In genomic region chr14:68819260-68819691, GRCh38 we compare ENCODE assay signal across 8 cellular contexts. TPM values are rescaled to one million over a fixed set of nuclear protein-coding genes. Genes with fewer than 3 reads are reported as not detected.
A peak's percentile ranks its signal among the peaks of the same experiment; 100 is the strongest.
DNase-seq lines count a peak whose midpoint lies in the region; ATAC-seq and TF ChIP-seq lines count a peak whose summit lies in the region.

No MANE protein-coding gene starts in this region.

- peak overlapping the region; percentile 61 for H2BK120ac ChIP-seq in mesenchymal stem cell (ENCODE audit: low read depth, low read length)

- H3K79me1 ChIP-seq in mesenchymal stem cell (replicated peaks; ENCODE audit: low read length, poor library complexity, severe bottlenecking) = peaks cover 10% of the 10 kb centered on the region

- no peaks in the 10 kb centered on the region for H3K36me3 Mint-ChIP-seq in brain

- H3K27me3 Mint-ChIP-seq in brain = peaks cover 6% of the 10 kb centered on the region

- H2BK5ac ChIP-seq in mesenchymal stem cell (ENCODE audit: low read depth, low read length, poor library complexity, severe bottlenecking) = no peak overlapping the region

- WGBS in mesenchymal stem cell = 66% methylated on average over 10 of the region's 10 CpGs

- no peaks in the 10 kb centered on the region for H3K36me3 ChIP-seq in mesenchymal stem cell (ENCODE audit: control insufficient read depth in 1 of 2, insufficient read depth in 2 of 2, low read depth in 1 of 2, low read length in 2 of 2)
- H3K36me3 ChIP-seq in PC-3 (ENCODE audit: low read depth, low read length) = no peaks in the 10 kb centered on the region
- H3K36me3 ChIP-seq in A673 (ENCODE audit: insufficient read depth, low read length, poor library complexity, severe bottlenecking) = no peaks in the 10 kb centered on the region

- H3F3A ChIP-seq in PC-3 (ENCODE audit: low read length, unreplicated experiment) = no peaks in the 10 kb centered on the region

- peaks cover 6% of the 10 kb centered on the region; the same call in 1 of the 2 replicates for H3K79me2 ChIP-seq in PC-3 (ENCODE audit: low read length)

- peak overlapping the region; percentile 43 for H4K91ac ChIP-seq in mesenchymal stem cell (ENCODE audit: low read length)

- DNase-seq in AG20443 (ENCODE audit: low spot score) (peak; percentile 51), mesenchymal stem cell (peak; percentile 70), PC-3 (no peak), A673 (ENCODE audit: low spot score) (no peak)

- no peaks in the 10 kb centered on the region for H4K20me1 ChIP-seq in PC-3 (ENCODE audit: low read length)

- ATAC-seq in HG03442 (IDR thresholded peaks at IDR 0.05; ENCODE audit: unreplicated experiment) (no peak), PC-3 (no peak), GM21529 (IDR thresholded peaks at IDR 0.05; ENCODE audit: unreplicated experiment) (no peak)

- intact Hi-C loops in PC-3 (cut with micrococcal nuclease) (loop anchor here (5.0 kb wide), 1 partner anchor 512 kb away; no protein-coding TSS in a partner anchor), A673 (cut with micrococcal nuclease; ENCODE audit: unreplicated experiment) (loop anchor here (5.0 to 10.0 kb wide), 2 partner anchors 734 to 982 kb away; no protein-coding TSS in a partner anchor)

- H2AFZ ChIP-seq in mesenchymal stem cell (ENCODE audit: low read depth, low read length) (no peak overlapping the region), PC-3 (ENCODE audit: low read length) (no peak overlapping the region)

- no peaks in the 10 kb centered on the region for H3K9me2 ChIP-seq in PC-3 (replicated peaks; ENCODE audit: low read length)

- H3K4me1 ChIP-seq in mesenchymal stem cell (ENCODE audit: control insufficient read depth, insufficient read depth, low read depth, low read length) = peaks cover 45% of the 10 kb centered on the region
- H3K4me1 ChIP-seq in PC-3 (ENCODE audit: insufficient read depth, low read length) = peaks cover 21% of the 10 kb centered on the region
- peaks cover 21% of the 10 kb centered on the region for H3K4me1 ChIP-seq in A673 (ENCODE audit: insufficient read depth, low read length, poor library complexity, severe bottlenecking)

- H3K14ac ChIP-seq in mesenchymal stem cell (ENCODE audit: low read length in 2 of 2) = no peak overlapping the region

- no peaks in the 10 kb centered on the region for H3K9me3 ChIP-seq in mesenchymal stem cell (ENCODE audit: control insufficient read depth, low read length)
- H3K9me3 ChIP-seq in PC-3 (ENCODE audit: low read length) = no peaks in the 10 kb centered on the region
- H3K9me3 ChIP-seq in A673 (ENCODE audit: low read depth, low read length, poor library complexity, severe bottlenecking) = no peaks in the 10 kb centered on the region

- peaks cover 42% of the 10 kb centered on the region for H3K4me1 Mint-ChIP-seq in brain

- H2BK12ac ChIP-seq in mesenchymal stem cell (ENCODE audit: low read length in 2 of 2) = peak overlapping the region; percentile 1 to 51

- H3K23ac ChIP-seq in mesenchymal stem cell (ENCODE audit: low read length in 2 of 2) = no peak overlapping the region

- peak overlapping the region; percentile 26 to 41 for H3K4ac ChIP-seq in mesenchymal stem cell (ENCODE audit: low read depth in 1 of 2, low read length in 2 of 2)

- no peaks in the 10 kb centered on the region for H3K27me3 ChIP-seq in mesenchymal stem cell (ENCODE audit: control insufficient read depth in 1 of 2, insufficient read depth in 1 of 2, low read length in 2 of 2)
- no peaks in the 10 kb centered on the region for H3K27me3 ChIP-seq in PC-3 (ENCODE audit: low read length)
- H3K27me3 ChIP-seq in A673 (replicated peaks; ENCODE audit: insufficient read depth, low read depth, low read length, poor library complexity) = no peaks in the 10 kb centered on the region

- H3K9ac ChIP-seq in mesenchymal stem cell (ENCODE audit: low read length) (peak overlapping the region; percentile 49), PC-3 (ENCODE audit: low read length) (no peak overlapping the region)

- TF ChIP-seq RAD21 in Ishikawa (IDR thresholded peaks at IDR 0.05; ENCODE audit: low read depth) = no peak; the same call in 1 of the 2 replicates

- TF ChIP-seq EP300 in Ishikawa (IDR thresholded peaks at IDR 0.05; ENCODE audit: borderline replicate concordance) = peak; percentile 88

- TF ChIP-seq CTCF in brain (conservative IDR thresholded peaks at IDR 0.05) (no peak), PC-3 (conservative IDR thresholded peaks at IDR 0.05; ENCODE audit: low read depth, low read length) (no peak), A673 (conservative IDR thresholded peaks at IDR 0.05; ENCODE audit: low read depth, low read length) (no peak)

- H3K9me3 Mint-ChIP-seq in brain = no peaks in the 10 kb centered on the region

- peak overlapping the region; percentile 71 for H2BK15ac ChIP-seq in mesenchymal stem cell (ENCODE audit: low read depth, poor library complexity, severe bottlenecking)

- H3K4me2 ChIP-seq in mesenchymal stem cell (ENCODE audit: low read length, poor library complexity, severe bottlenecking) = no peak overlapping the region
- H3K4me2 ChIP-seq in PC-3 (ENCODE audit: low read length) = no peak overlapping the region

- POLR2A ChIA-PET in PC-3 (lab: Charles Lee; ENCODE audit: unreplicated experiment) (interaction anchor here (0.6 to 0.9 kb wide), 2 partner anchors 26 to 525 kb away, joined by 3 to 4 read pairs; partner anchors contain the start of gene ZFP36L1), A673 (lab: Charles Lee; ENCODE audit: low non-redundant PET) (interaction anchor here (0.6 kb wide), 1 partner anchor 985 kb away, joined by 5 read pairs; no protein-coding TSS in a partner anchor)

- H2AK5ac ChIP-seq in mesenchymal stem cell (ENCODE audit: low read length, severe bottlenecking) = no peak overlapping the region

- peak overlapping the region; percentile 66 for H4K8ac ChIP-seq in mesenchymal stem cell (ENCODE audit: low read length)

- no peak overlapping the region for H3K4me3 Mint-ChIP-seq in brain

- peak overlapping the region; percentile 24 to 37 for H3K18ac ChIP-seq in mesenchymal stem cell (ENCODE audit: low read depth in 1 of 2, low read length in 2 of 2)

- no TSS peak for BruUV-seq in PC-3 (replicated peaks; lab: Mats Ljungman, UMichigan)
- BruUV-seq in A673 (replicated peaks; lab: Mats Ljungman, UMichigan) = no TSS peak

- H3K27ac ChIP-seq in mesenchymal stem cell (ENCODE audit: low read length, poor library complexity, severe bottlenecking) (no peak overlapping the region), PC-3 (ENCODE audit: low read length) (no peak overlapping the region), A673 (ENCODE audit: low read depth, low read length, poor library complexity, severe bottlenecking) (no peak overlapping the region)

- peak overlapping the region in 3 of 5 experiments; percentile 9 to 30 (median 14) for H3K27ac Mint-ChIP-seq in brain

- CTCF ChIA-PET in PC-3 (lab: Charles Lee) = interaction anchor here (0.6 kb wide), 1 partner anchor 18 kb away, joined by 4 read pairs; no protein-coding TSS in a partner anchor
- CTCF ChIA-PET in A673 (lab: Charles Lee) = no interaction called here

- H3K4me3 ChIP-seq in mesenchymal stem cell (ENCODE audit: insufficient read depth in 1 of 2, low read depth in 1 of 2, low read length in 2 of 2) = no peak overlapping the region
- H3K4me3 ChIP-seq in PC-3 (ENCODE audit: low read length) = no peak overlapping the region
- H3K4me3 ChIP-seq in A673 (ENCODE audit: low read depth, low read length, poor library complexity, severe bottlenecking) = no peak overlapping the region

TF ChIP-seq in Ishikawa, 13 proteins besides CTCF, POLR2A, EP300 and RAD21 (continues in another document):
- TF ChIP-seq MAX (IDR thresholded peaks at IDR 0.05) (peak; percentile 35; the same call in 1 of the 2 replicates), CREB1 (IDR thresholded peaks at IDR 0.05; ENCODE audit: low read depth) (peak; percentile 34; the same call in 1 of the 2 replicates), ZBTB7A (IDR thresholded peaks at IDR 0.05; ENCODE audit: low read depth) (no peak), TAF1 (IDR thresholded peaks at IDR 0.05; ENCODE audit: low read depth) (no peak), EGR1 (IDR thresholded peaks at IDR 0.05) (no peak), REST (IDR thresholded peaks at IDR 0.05; ENCODE audit: low read depth) (peak; percentile 79), FOXM1 (IDR thresholded peaks at IDR 0.05; ENCODE audit: borderline replicate concordance, low read depth) (peak; percentile 75; the same call in 1 of the 2 replicates)

RNA-seq across cellular contexts. Expression of gene ZFP36L1, which starts 26.4 kb away (rescaled TPM):
- polyA plus RNA-seq in brain (ENCODE audit: insufficient read depth, low read depth, low replicate concordance) = 104 TPM
- polyA plus RNA-seq in mesenchymal stem cell (2013, experiment 1 of 2) = 407 TPM
- 408 TPM for polyA plus RNA-seq in mesenchymal stem cell (2013, experiment 2 of 2)
- 63.1 and 79.7 TPM in 2 replicates for total RNA-seq in PC-3 (2014; rRNA removed)
- total RNA-seq in A673 (2021) = 69.5 and 77.1 TPM in 2 replicates

Comparison
In these comparisons a context has a peak if more than half of its experiments do, and no peak if none do; other contexts are left out.
1. DNase-seq: peak in AG20443 (single experiment) and mesenchymal stem cell (single experiment); none in PC-3 (single experiment) and A673 (single experiment).